ENCODE assay signal across 27 cellular contexts in the genomic region with DNA sequence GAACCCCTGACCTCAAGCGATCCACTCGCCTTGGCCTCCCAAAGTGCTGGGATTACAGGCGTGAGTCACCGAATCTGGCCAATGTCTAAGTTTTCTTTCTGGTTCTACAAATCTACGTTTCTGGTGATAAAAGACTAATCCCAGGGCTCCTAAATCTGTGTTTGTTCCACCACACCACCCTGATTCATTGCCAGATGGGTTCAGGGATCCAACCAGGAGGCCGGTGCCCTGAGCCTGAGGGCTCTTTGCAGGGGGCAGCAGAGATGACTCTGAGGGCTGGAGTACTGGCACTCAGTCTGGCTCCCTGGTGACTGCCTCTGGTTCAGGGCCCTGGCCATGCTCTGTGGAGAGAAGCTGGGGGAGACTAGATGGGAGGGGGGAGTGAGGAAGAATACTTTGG. TPM values are rescaled to one million over a fixed set of nuclear protein-coding genes. Genes with fewer than 3 reads are reported as not detected.
"Had no signal": no experiment of that assay in that cellular context is flagged by ENCODE, and none has a peak within 500 bp of the region (broad histone marks: within the 10 kb centered on the region; RNA-seq: fewer than 3 reads in every experiment).

No MANE protein-coding gene starts in this region.

- H3K36me3 ChIP-seq: heart left ventricle, neutrophil, spleen, tibial nerve had no signal

- H3K27ac Mint-ChIP-seq: naive thymus-derived CD8-positive, alpha-beta T cell; stimulated activated memory B cell treated with anti-CD40 and anti-IgM and Interleukin-4, amounts not matched to agents 10 μg/mL and 1 μg/mL and 100 μg/mL, for 72 hours; stimulated activated naive CD8-positive, alpha-beta T cell treated with anti-CD3 and anti-CD28 coated beads, Interleukin-15, amount 100 ng/mL, for 72 hours had no signal

- H3K4me1 Mint-ChIP-seq: stimulated activated memory B cell treated with anti-CD40 and anti-IgM and Interleukin-4, amounts not matched to agents 10 μg/mL and 1 μg/mL and 100 μg/mL, for 72 hours; stimulated activated naive CD8-positive, alpha-beta T cell treated with anti-CD3 and anti-CD28 coated beads, Interleukin-15, amount 100 ng/mL, for 72 hours had no signal

- H3K4me3 Mint-ChIP-seq: naive thymus-derived CD8-positive, alpha-beta T cell; stimulated activated memory B cell treated with anti-CD40 and anti-IgM and Interleukin-4, amounts not matched to agents 10 μg/mL and 1 μg/mL and 100 μg/mL, for 72 hours; stimulated activated naive CD8-positive, alpha-beta T cell treated with anti-CD3 and anti-CD28 coated beads, Interleukin-15, amount 100 ng/mL, for 72 hours had no signal

- H3K27me3 ChIP-seq: dorsolateral prefrontal cortex, testis, tibial nerve had no signal

- H3K4me3 ChIP-seq: dorsolateral prefrontal cortex, heart left ventricle, mucosa of descending colon, psoas muscle, spleen, testis, tibial nerve had no signal

- H3K4me1 ChIP-seq: psoas muscle, spleen, testis had no signal

- DNase-seq: cortex of kidney; dorsolateral prefrontal cortex; effector CD8-positive, alpha-beta T cell; hippocampal formation; kidney glomerular epithelial cell; mucosa of descending colon; naive thymus-derived CD8-positive, alpha-beta T cell; psoas muscle; retina; spleen; stimulated activated CD4-positive, alpha-beta T cell treated with anti-CD3 and anti-CD28 coated beads, Interleukin-15, amount 100 ng/mL, for 24 hours; stimulated activated CD4-positive, alpha-beta T cell treated with anti-CD3 and anti-CD28 coated beads, Interleukin-1b, Interleukin-23, amount 100 ng/mL, for 48 hours; stimulated activated CD4-positive, alpha-beta T cell treated with anti-CD3 and anti-CD28 coated beads, Interleukin-4, amount 100 ng/mL, for 24 hours; stimulated activated naive CD8-positive, alpha-beta T cell treated with anti-CD3 and anti-CD28 coated beads, Interleukin-15, amount 100 ng/mL, for 72 hours; testis had no signal

- ATAC-seq: heart left ventricle; mucosa of descending colon; naive thymus-derived CD8-positive, alpha-beta T cell; psoas muscle; sciatic nerve; stimulated activated memory B cell treated with anti-CD40 and anti-IgM and Interleukin-4, amounts not matched to agents 10 μg/mL and 1 μg/mL and 100 μg/mL, for 72 hours; stimulated activated naive CD8-positive, alpha-beta T cell treated with anti-CD3 and anti-CD28 coated beads, Interleukin-15, amount 100 ng/mL, for 72 hours had no signal

- H3K27ac ChIP-seq: dorsolateral prefrontal cortex, heart left ventricle, neutrophil, psoas muscle, spleen, testis, tibial nerve had no signal

- H3K36me3 Mint-ChIP-seq: naive thymus-derived CD8-positive, alpha-beta T cell; stimulated activated memory B cell treated with anti-CD40 and anti-IgM and Interleukin-4, amounts not matched to agents 10 μg/mL and 1 μg/mL and 100 μg/mL, for 72 hours had no signal

- H3K9me3 Mint-ChIP-seq: naive thymus-derived CD8-positive, alpha-beta T cell; stimulated activated memory B cell treated with anti-CD40 and anti-IgM and Interleukin-4, amounts not matched to agents 10 μg/mL and 1 μg/mL and 100 μg/mL, for 72 hours; stimulated activated naive CD8-positive, alpha-beta T cell treated with anti-CD3 and anti-CD28 coated beads, Interleukin-15, amount 100 ng/mL, for 72 hours had no signal

- H3K9me3 ChIP-seq: heart left ventricle, mucosa of descending colon, neutrophil, psoas muscle, spleen, testis had no signal

RNA-seq across cellular contexts. Expression of a gene that starts 10.5 kb away (rescaled TPM):
- total RNA-seq: liver; lung microvascular endothelial cell; mesenteric fat pad; naive thymus-derived CD8-positive, alpha-beta T cell; osteoblast; sciatic nerve; spleen; subcutaneous adipose tissue; tibial nerve; ureter had no signal
- polyA plus RNA-seq: esophagus, spleen had no signal
